Comparison of ENCODE assay signal across 10 cellular contexts in genomic region chr2:113520837-113521236, GRCh38. TPM values are rescaled to one million over a fixed set of nuclear protein-coding genes. Genes with fewer than 3 reads are reported as not detected.
DNase-seq lines count a peak whose midpoint lies in the region; ATAC-seq, FAIRE-seq and TF ChIP-seq lines count a peak whose summit lies in the region.
"Not testable (repeated sequence)": the region's sequence is repeated elsewhere in the genome, so short reads cannot be mapped to it uniquely, and the experiment has no call there.
"Had no signal": no experiment of that assay in that cellular context is flagged by ENCODE, and none has a peak within 500 bp of the region (broad histone marks: within the 10 kb centered on the region; RNA-seq: fewer than 3 reads in every experiment).

No MANE protein-coding gene starts in this region.

- not testable (repeated sequence) for H3K27me3 ChIP-seq in uterus

- TF ChIP-seq CTCF in nephron (IDR thresholded peaks at IDR 0.05; ENCODE audit: unreplicated experiment in 3 of 3); uterus (IDR thresholded peaks at IDR 0.05): not testable (repeated sequence)

- not testable (repeated sequence) for H3K27ac ChIP-seq in uterus

- not testable (repeated sequence) for H3K4me1 ChIP-seq in uterus

- peak; percentile 37 for FAIRE-seq in endometrium (lab: Jason Lieb, UNC)

- H3K36me3 Mint-ChIP-seq in activated T-helper 17 cell treated with anti-CD3 and anti-CD28 coated beads, Interleukin-2, amount 50 U/mL, for 72 hours (ENCODE audit: low read depth); nephron (ENCODE audit: low read depth): not testable (repeated sequence)

- not testable (repeated sequence) for H3K27me3 Mint-ChIP-seq in activated T-helper 17 cell treated with anti-CD3 and anti-CD28 coated beads, Interleukin-2, amount 50 U/mL, for 72 hours; nephron (ENCODE audit: low read depth)

- intact Hi-C loops in uterus (cut with DNase I; ENCODE audit: low total_unique reads), result not testable (repeated sequence)

- H3K4me3 ChIP-seq in uterus, result not testable (repeated sequence)

- not testable (repeated sequence) for H3K36me3 ChIP-seq in uterus

- not testable (repeated sequence) for H3K4me1 Mint-ChIP-seq in activated T-helper 17 cell treated with anti-CD3 and anti-CD28 coated beads, Interleukin-2, amount 50 U/mL, for 72 hours; nephron

- ATAC-seq in SK-N-SH treated with all-trans-retinoic acid at 6 μM for 48 hours, result peak; percentile 21; the same call in 2 of the 3 replicates
- peak; percentile 34 for ATAC-seq in activated T-helper 17 cell treated with anti-CD3 and anti-CD28 coated beads, Interleukin-2, amount 50 U/mL, for 72 hours (replicated peaks)
- ATAC-seq in stimulated activated naive CD8-positive, alpha-beta T cell treated with anti-CD3 and anti-CD28 coated beads, Interleukin-15, Interleukin-2, amounts not matched to agents 100 U/mL and 50 U/mL, for 24 hours, result peak; percentile 23

- DNase-seq in NCI-H226 (peak; percentile 32), islet precursor cell (peak; percentile 22), uterus (peak; percentile 37 to 39)
- not testable (repeated sequence) for DNase-seq in stimulated activated naive CD8-positive, alpha-beta T cell treated with anti-CD3 and anti-CD28 coated beads, Interleukin-15, Interleukin-2, amounts not matched to agents 100 U/mL and 50 U/mL, for 24 hours

- not testable (repeated sequence) for H3K9me3 Mint-ChIP-seq in activated T-helper 17 cell treated with anti-CD3 and anti-CD28 coated beads, Interleukin-2, amount 50 U/mL, for 72 hours; nephron

- TF ChIP-seq POLR2A in uterus (IDR thresholded peaks at IDR 0.05), result not testable (repeated sequence)

- H3K4me3 Mint-ChIP-seq in activated T-helper 17 cell treated with anti-CD3 and anti-CD28 coated beads, Interleukin-2, amount 50 U/mL, for 72 hours, result not testable (repeated sequence)
- peak overlapping the region; percentile 26 to 49 (median 30) for H3K4me3 Mint-ChIP-seq in nephron

- not testable (repeated sequence) for H3K27ac Mint-ChIP-seq in activated T-helper 17 cell treated with anti-CD3 and anti-CD28 coated beads, Interleukin-2, amount 50 U/mL, for 72 hours
- H3K27ac Mint-ChIP-seq in nephron, result peak overlapping the region; percentile 60 to 94 (median 89)

- not testable (repeated sequence) for H3K9me3 ChIP-seq in uterus

RNA-seq across cellular contexts. Expression of gene FOXD4L1, which starts 22.4 kb away (rescaled TPM):
- total RNA-seq in activated T-helper 17 cell treated with anti-CD3 and anti-CD28 coated beads, Interleukin-2, amount 50 U/mL, for 72 hours, result under 1 TPM; 0.11 to 0.32 TPM
- not detected for total RNA-seq in uterus
- total RNA-seq: A172, A673 had no signal
